15 cellular contexts compared by ENCODE assay signal in genomic region chr16:50463581-50464324, GRCh38.
"Had no signal": no experiment of that assay in that cellular context is flagged by ENCODE, and none has a peak within 500 bp of the region (broad histone marks: within the 10 kb centered on the region; RNA-seq: fewer than 3 reads in every experiment).

No MANE protein-coding gene starts in this region.

- H3K27ac Mint-ChIP-seq: activated CD4-positive, alpha-beta T cell treated with anti-CD3 and anti-CD28 coated beads for 36 hours; activated naive CD8-positive, alpha-beta T cell treated with anti-CD3 and anti-CD28 coated beads, Interleukin-2, amount 10 ng/mL, durations not matched to agents 7 days and 5 days; memory B cell; nephron progenitor cell; T-cell had no signal

- H3K4me3 ChIP-seq: dorsolateral prefrontal cortex, esophagus muscularis mucosa, ovary, skin epidermis, tibial artery, vagina had no signal

- H3K9me3 Mint-ChIP-seq: activated naive CD8-positive, alpha-beta T cell treated with anti-CD3 and anti-CD28 coated beads, Interleukin-2, amount 10 ng/mL, durations not matched to agents 7 days and 5 days; memory B cell; nephron progenitor cell; T-cell had no signal

- H3K36me3 ChIP-seq: esophagus muscularis mucosa, ovary, tibial artery, vagina had no signal

- H3K27me3 ChIP-seq: ovary, vagina had no signal

- H3K27ac ChIP-seq: dorsolateral prefrontal cortex, esophagus muscularis mucosa, ovary, skin epidermis, tibial artery, vagina had no signal

- H3K4me1 Mint-ChIP-seq: activated naive CD8-positive, alpha-beta T cell treated with anti-CD3 and anti-CD28 coated beads, Interleukin-2, amount 10 ng/mL, durations not matched to agents 7 days and 5 days had no signal

- H3K9me3 ChIP-seq: esophagus muscularis mucosa, ovary, tibial artery, vagina had no signal

- H3K4me3 Mint-ChIP-seq: activated CD4-positive, alpha-beta T cell treated with anti-CD3 and anti-CD28 coated beads for 36 hours; activated naive CD8-positive, alpha-beta T cell treated with anti-CD3 and anti-CD28 coated beads, Interleukin-2, amount 10 ng/mL, durations not matched to agents 7 days and 5 days; memory B cell; nephron progenitor cell; T-cell had no signal

- ATAC-seq: activated CD4-positive, alpha-beta T cell treated with anti-CD3 and anti-CD28 coated beads for 36 hours; T-cell had no signal

- DNase-seq: activated CD4-positive, alpha-beta T cell treated with anti-CD3 and anti-CD28 coated beads for 36 hours; activated CD8-positive, alpha-beta memory T cell treated with anti-CD3 and anti-CD28 coated beads for 24 hours; activated naive CD8-positive, alpha-beta T cell treated with anti-CD3 and anti-CD28 coated beads, Interleukin-2, amount 10 ng/mL, durations not matched to agents 7 days and 5 days; anterior cingulate cortex; cerebellar nuclear complex; nephron progenitor cell; ovary; T-cell; T1000 had no signal

- H3K36me3 Mint-ChIP-seq: activated naive CD8-positive, alpha-beta T cell treated with anti-CD3 and anti-CD28 coated beads, Interleukin-2, amount 10 ng/mL, durations not matched to agents 7 days and 5 days; memory B cell; T-cell had no signal
